In genomic region chr16:68084504-68085258, GRCh38 we compare ENCODE assay signal across 8 cellular contexts. TPM values are rescaled to one million over a fixed set of nuclear protein-coding genes. Genes with fewer than 3 reads are reported as not detected.
DNase-seq lines count a peak whose midpoint lies in the region; ATAC-seq and TF ChIP-seq lines count a peak whose summit lies in the region.

No MANE protein-coding gene starts in this region.

- CTCF ChIA-PET in A673 (lab: Charles Lee): interaction anchor here (0.7 to 2.5 kb wide), 5 partner anchors 9 to 1254 kb away, joined by 3 to 11 read pairs (median 4); partner anchors contain the start of genes NAE1, RIPOR1 and SLC7A6

- peak overlapping the region; percentile 88 for H3K4me3 ChIP-seq in A673 (ENCODE audit: low read depth, low read length, poor library complexity, severe bottlenecking)

- TF ChIP-seq CTCF in A673 (conservative IDR thresholded peaks at IDR 0.05; ENCODE audit: low read depth, low read length): no peak

- H3K27ac ChIP-seq in A673 (ENCODE audit: low read depth, low read length, poor library complexity, severe bottlenecking) (peak overlapping the region; percentile 91), cingulate gyrus (ENCODE audit: low read depth, low read length) (peak overlapping the region; percentile 100)

- ATAC-seq in GM18861 (IDR thresholded peaks at IDR 0.05; ENCODE audit: unreplicated experiment): peak; percentile 55
- ATAC-seq in HG03095 (IDR thresholded peaks at IDR 0.05; ENCODE audit: unreplicated experiment): peak; percentile 53
- ATAC-seq in left colon: peak; percentile 61

- POLR2A ChIA-PET in A673 (lab: Charles Lee; ENCODE audit: low non-redundant PET): interaction anchor here (0.5 to 1.0 kb wide), 3 partner anchors 52 to 425 kb away, joined by 3 to 4 read pairs (median 3); partner anchors contain the start of gene ACD

- no peaks in the 10 kb centered on the region for H3K36me3 ChIP-seq in A673 (ENCODE audit: insufficient read depth, low read length, poor library complexity, severe bottlenecking)

- H3K4me1 ChIP-seq in A673 (ENCODE audit: insufficient read depth, low read length, poor library complexity, severe bottlenecking): peaks cover 11% of the 10 kb centered on the region

- H3K9me3 ChIP-seq in A673 (ENCODE audit: low read depth, low read length, poor library complexity, severe bottlenecking): no peaks in the 10 kb centered on the region

- no TSS peak for BruUV-seq in A673 (replicated peaks; lab: Mats Ljungman, UMichigan)

- intact Hi-C loops in A673 (cut with micrococcal nuclease; ENCODE audit: unreplicated experiment) (no loop called here), left colon (cut with DNase I, micrococcal nuclease) (loop anchor here in 1 of 2 donors (5.0 kb wide), 1 partner anchor 143 kb away; no protein-coding TSS in a partner anchor)

- H3K27me3 ChIP-seq in A673 (replicated peaks; ENCODE audit: insufficient read depth, low read depth, low read length, poor library complexity): no peaks in the 10 kb centered on the region

- DNase-seq in A673 (ENCODE audit: low spot score): peak; percentile 90
- peak; percentile 92 for DNase-seq in NCI-H2227 (lab: John Stamatoyannopoulos, UW; ENCODE audit: unreplicated experiment)
- peak; percentile 73 to 81 for DNase-seq in activated CD4-positive, alpha-beta T cell treated with anti-CD3 and anti-CD28 coated beads for 4 hours
- DNase-seq in left colon: peak; percentile 91 to 92
- peak; percentile 92 for DNase-seq in stimulated activated CD4-positive, alpha-beta T cell treated with anti-CD3 and anti-CD28 coated beads, Interleukin-1b, Interleukin-23, amount 100 ng/mL, for 48 hours

RNA-seq across cellular contexts. Expression of gene NFATC3, which starts 0.5 kb away (rescaled TPM):
- total RNA-seq in A673 (2021): 53.7 and 56.0 TPM in 2 replicates
- 10 to 100 TPM; 24.6 to 24.9 TPM for total RNA-seq in left colon

Comparison
In these comparisons a context has a peak if more than half of its experiments do, and no peak if none do; other contexts are left out.
1. Peak in every context shown above with its lines: DNase-seq, ATAC-seq, H3K4me3 ChIP-seq and H3K27ac ChIP-seq.